In the genomic region with DNA sequence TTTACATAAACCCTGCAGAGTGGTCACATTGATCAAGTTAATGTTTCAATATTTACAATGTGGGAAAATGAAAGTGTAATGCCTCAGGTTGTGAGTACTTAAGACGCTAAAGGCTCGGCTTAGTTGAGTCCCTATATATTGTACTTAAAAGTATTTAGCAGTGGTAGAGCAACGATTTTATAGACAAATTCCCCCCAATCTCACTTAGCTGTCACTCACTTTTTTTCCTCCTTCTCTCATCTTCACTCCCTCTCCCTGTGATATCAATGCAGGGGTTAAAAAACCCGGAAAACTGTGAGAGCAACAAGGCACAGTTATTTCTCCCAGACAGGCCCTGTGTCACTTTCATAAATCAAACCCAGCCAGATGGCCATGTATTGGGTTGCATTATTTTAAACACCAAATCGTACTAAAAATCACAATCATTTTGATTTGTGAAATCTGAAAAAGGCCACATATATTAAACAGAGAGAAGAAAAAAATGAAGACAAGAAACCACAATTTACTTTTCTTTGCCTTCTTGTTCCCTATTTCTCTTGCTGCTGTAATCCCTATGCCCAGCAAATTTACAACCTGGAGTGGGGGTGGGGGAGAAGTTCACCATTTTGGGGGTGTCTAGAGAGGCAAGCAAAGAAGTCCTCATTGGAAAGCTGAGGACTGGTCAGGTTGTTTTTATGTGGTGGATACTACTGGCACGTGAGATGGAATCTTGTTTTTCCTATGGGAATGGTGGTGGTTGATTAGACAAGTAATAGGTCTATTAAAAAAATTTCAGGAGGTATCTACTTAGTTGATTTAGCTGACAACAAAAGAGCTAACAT, we compare ENCODE assay signal across 24 cellular contexts. TPM values are rescaled to one million over a fixed set of nuclear protein-coding genes. Genes with fewer than 3 reads are reported as not detected.
A peak's percentile ranks its signal among the peaks of the same experiment; 100 is the strongest.
DNase-seq lines count a peak whose midpoint lies in the region; ATAC-seq and TF ChIP-seq lines count a peak whose summit lies in the region.
"Had no signal": no experiment of that assay in that cellular context is flagged by ENCODE, and none has a peak within 500 bp of the region (broad histone marks: within the 10 kb centered on the region; RNA-seq: fewer than 3 reads in every experiment).

No MANE protein-coding gene starts in this region.

- peaks cover 38% of the 10 kb centered on the region for H3K9me3 Mint-ChIP-seq in glutamatergic neuron (ENCODE audit: unreplicated experiment)

- peak overlapping the region; percentile 57 for H3K27ac Mint-ChIP-seq in glutamatergic neuron (ENCODE audit: unreplicated experiment)
- H3K27ac Mint-ChIP-seq: activated naive CD4-positive, alpha-beta T cell treated with anti-CD3 and anti-CD28 coated beads for 36 hours; HFFc6; T-helper 1 cell treated with Interleukin-12 subunit alpha and Interleukin-12 subunit beta and Interleukin-4 antibody, amounts not matched to agents 30 μg/mL and 1 μg/mL, for 36 hours had no signal

- TF ChIP-seq CTCF in glutamatergic neuron (IDR thresholded peaks at IDR 0.05; ENCODE audit: partially characterized antibody, unreplicated experiment): no peak

- no peak overlapping the region for H3K4me3 Mint-ChIP-seq in glutamatergic neuron (ENCODE audit: unreplicated experiment)
- H3K4me3 Mint-ChIP-seq: activated naive CD4-positive, alpha-beta T cell treated with anti-CD3 and anti-CD28 coated beads for 36 hours; HFFc6; T-helper 1 cell treated with Interleukin-12 subunit alpha and Interleukin-12 subunit beta and Interleukin-4 antibody, amounts not matched to agents 30 μg/mL and 1 μg/mL, for 36 hours had no signal

- ATAC-seq in GM21381 (IDR thresholded peaks at IDR 0.05; ENCODE audit: unreplicated experiment) (no peak), GM21576 (IDR thresholded peaks at IDR 0.05; ENCODE audit: unreplicated experiment) (no peak)
- ATAC-seq: right lobe of liver had no signal

- no peaks in the 10 kb centered on the region for H3K36me3 Mint-ChIP-seq in glutamatergic neuron (ENCODE audit: unreplicated experiment)

- DNase-seq in DMS 273 (lab: John Stamatoyannopoulos, UW; ENCODE audit: unreplicated experiment) (peak; percentile 86), NCI-H345 (lab: John Stamatoyannopoulos, UW) (peak; percentile 30), glutamatergic neuron (no peak), pons (ENCODE audit: low spot score) (peak; percentile 76), NCI-H187 treated with DMSO at 0.1 percent for 48 hours (lab: John Stamatoyannopoulos, UW) (no peak), mesenteric fat pad (ENCODE audit: low spot score) (no peak)
- DNase-seq: activated CD4-positive, alpha-beta T cell treated with anti-CD3 and anti-CD28 coated beads, Interleukin-2, amount 50 U/mL, for 4 hours; activated naive CD4-positive, alpha-beta T cell treated with anti-CD3 and anti-CD28 coated beads for 36 hours; activated T-cell treated with anti-CD3 and anti-CD28 coated beads for 4 hours; aorta; CD8-positive, alpha-beta memory T cell; DND-41; HFFc6; KG1; kidney glomerular epithelial cell; MV-4-11; NCI-H2029; NCI-H510A; right lobe of liver; SHP77 treated with DMSO at 0.1 percent for 48 hours; stimulated activated CD4-positive, alpha-beta T cell treated with anti-CD3 and anti-CD28 coated beads, Interleukin-15, amount 100 ng/mL, for 24 hours had no signal

- peaks cover 17% of the 10 kb centered on the region for H3K4me1 Mint-ChIP-seq in glutamatergic neuron (ENCODE audit: low read depth, unreplicated experiment)

- H3K27me3 Mint-ChIP-seq in glutamatergic neuron (ENCODE audit: unreplicated experiment): peaks cover 46% of the 10 kb centered on the region

RNA-seq across cellular contexts. Expression of gene POU3F3, which starts 5.6 kb away (rescaled TPM):
- total RNA-seq in glutamatergic neuron (ENCODE audit: unreplicated experiment) (0.54 TPM), mesenteric fat pad (not detected)
- total RNA-seq: activated naive CD4-positive, alpha-beta T cell treated with anti-CD3 and anti-CD28 coated beads for 36 hours; CD8-positive, alpha-beta memory T cell; HFFc6; right lobe of liver had no signal

Comparison
In these comparisons a context has a peak if more than half of its experiments do, and no peak if none do; other contexts are left out.
1. DNase-seq: peak in DMS 273 (single experiment), NCI-H345 (single experiment) and pons (single experiment); none in glutamatergic neuron (single experiment), NCI-H187 treated with DMSO at 0.1 percent for 48 hours (single experiment) and mesenteric fat pad (single experiment).